11 cellular contexts compared by ENCODE assay signal in the genomic region with DNA sequence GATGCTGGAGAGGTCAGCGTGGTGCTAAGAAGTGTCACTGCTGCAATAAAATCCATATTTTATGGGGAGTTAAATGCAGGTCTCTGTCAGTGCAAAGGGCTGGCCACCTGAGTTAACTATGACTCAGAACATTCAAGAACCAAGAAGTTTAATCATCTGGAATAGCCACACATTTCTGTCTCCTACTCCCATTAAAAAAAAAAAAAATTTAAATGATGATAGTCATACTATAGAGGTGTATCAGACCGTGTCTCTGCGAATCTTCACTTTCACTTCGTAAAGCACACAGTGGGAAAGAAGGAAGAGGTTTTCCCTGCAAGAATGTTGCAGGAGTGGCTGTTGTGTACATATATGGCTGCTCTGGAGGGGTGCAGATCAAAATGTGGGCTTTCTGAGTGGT. TPM values are rescaled to one million over a fixed set of nuclear protein-coding genes. Genes with fewer than 3 reads are reported as not detected.
DNase-seq lines count a peak whose midpoint lies in the region; ATAC-seq and TF ChIP-seq lines count a peak whose summit lies in the region.
"Had no signal": no experiment of that assay in that cellular context is flagged by ENCODE, and none has a peak within 500 bp of the region (broad histone marks: within the 10 kb centered on the region; RNA-seq: fewer than 3 reads in every experiment).

No MANE protein-coding gene starts in this region.

- H3K27ac ChIP-seq in PC-3 (ENCODE audit: low read length): no peak overlapping the region
- H3K27ac ChIP-seq in fibroblast of lung (ENCODE audit: insufficient read depth, low read length): no peak overlapping the region
- H3K27ac ChIP-seq: WERI-Rb-1 had no signal

- no peak overlapping the region for H3K9ac ChIP-seq in PC-3 (ENCODE audit: low read length)
- H3K9ac ChIP-seq in fibroblast of lung (ENCODE audit: insufficient read depth, low read length): no peak overlapping the region

- DNase-seq in AG04449 (ENCODE audit: low read depth, low spot score) (no peak), PC-3 (peak; percentile 56), fibroblast of lung (ENCODE audit: low read depth in 2 of 2) (peak in 1 of 2 donors; percentile 55), omental fat pad (ENCODE audit: low spot score) (no peak)
- DNase-seq in activated CD4-positive, alpha-beta T cell treated with anti-CD3 and anti-CD28 coated beads for 48 hours: no peak
- DNase-seq: CD8-positive, alpha-beta memory T cell; left cardiac atrium had no signal

- no peaks in the 10 kb centered on the region for H4K20me1 ChIP-seq in PC-3 (ENCODE audit: low read length)
- no peaks in the 10 kb centered on the region for H4K20me1 ChIP-seq in fibroblast of lung (ENCODE audit: control insufficient read depth, extremely low read depth, insufficient read depth, low read length)

- H3K9me3 ChIP-seq in PC-3 (ENCODE audit: low read length) (no peaks in the 10 kb centered on the region), fibroblast of lung (ENCODE audit: control insufficient read depth, insufficient read depth, low read depth, low read length) (no peaks in the 10 kb centered on the region)

- H3K4me3 ChIP-seq in AG04449 (ENCODE audit: low read depth, low read length) (peak overlapping the region; percentile 61), PC-3 (ENCODE audit: low read length) (peak overlapping the region; percentile 72), fibroblast of lung (replicated peaks in 1 of 4; ENCODE audit: control extremely low read depth in 1 of 4, insufficient read depth in 1 of 4, low read depth in 3 of 4, low read length in 4 of 4) (peak overlapping the region; percentile 59 to 79 (median 68))

- no peaks in the 10 kb centered on the region for H3K9me2 ChIP-seq in PC-3 (replicated peaks; ENCODE audit: low read length)

- no peaks in the 10 kb centered on the region for H3K79me2 ChIP-seq in PC-3 (ENCODE audit: low read length)
- peaks cover 4% of the 10 kb centered on the region for H3K79me2 ChIP-seq in fibroblast of lung (ENCODE audit: control insufficient read depth, insufficient read depth, low read length)

- TF ChIP-seq CTCF in AG04449 (IDR thresholded peaks at IDR 0.05; ENCODE audit: insufficient read depth, low read length, missing control alignments) (no peak), PC-3 (conservative IDR thresholded peaks at IDR 0.05; ENCODE audit: low read depth, low read length) (no peak), fibroblast of lung (conservative IDR thresholded peaks at IDR 0.05 in 1 of 2, IDR thresholded peaks at IDR 0.05 in 1 of 2; ENCODE audit: low read depth in 1 of 2, low read length in 2 of 2) (no peak), omental fat pad (IDR thresholded peaks at IDR 0.05) (no peak)

- POLR2A ChIA-PET in AG04449 (lab: Yijun Ruan, JAX) (no interaction called here), PC-3 (lab: Charles Lee; ENCODE audit: unreplicated experiment) (no interaction called here)

- H3K36me3 ChIP-seq in PC-3 (ENCODE audit: low read depth, low read length): no peaks in the 10 kb centered on the region
- no peaks in the 10 kb centered on the region for H3K36me3 ChIP-seq in fibroblast of lung (ENCODE audit: control insufficient read depth, insufficient read depth, low read length)
- H3K36me3 ChIP-seq: WERI-Rb-1 had no signal

- H3K27me3 ChIP-seq in PC-3 (ENCODE audit: low read length): peaks cover 51% of the 10 kb centered on the region
- no peaks in the 10 kb centered on the region for H3K27me3 ChIP-seq in fibroblast of lung (ENCODE audit: control insufficient read depth, insufficient read depth, low read length)

- H2AFZ ChIP-seq in PC-3 (ENCODE audit: low read length) (peak overlapping the region; percentile 86), fibroblast of lung (ENCODE audit: low read length) (no peak overlapping the region)

- BruUV-seq in PC-3 (replicated peaks; lab: Mats Ljungman, UMichigan): no TSS peak

- peak overlapping the region; percentile 94 for H3K4me2 ChIP-seq in PC-3 (ENCODE audit: low read length)
- H3K4me2 ChIP-seq in fibroblast of lung (ENCODE audit: extremely low read depth, insufficient read depth, low read length): peak overlapping the region; percentile 79

- intact Hi-C loops in PC-3 (cut with micrococcal nuclease): loop anchor here (10.0 kb wide), 2 partner anchors 140 to 280 kb away; no protein-coding TSS in a partner anchor

- ATAC-seq in PC-3 (peak; percentile 73), omental fat pad (ENCODE audit: low FRiP score) (peak; percentile 39), GM21447 (IDR thresholded peaks at IDR 0.05; ENCODE audit: unreplicated experiment) (no peak), HG02642 (IDR thresholded peaks at IDR 0.05; ENCODE audit: poor library complexity, unreplicated experiment) (no peak), HG02970 (IDR thresholded peaks at IDR 0.05; ENCODE audit: low FRiP score, unreplicated experiment) (no peak)

- CTCF ChIA-PET in AG04449 (lab: Yijun Ruan, JAX): interaction anchor here (1.2 to 5.4 kb wide), 2 partner anchors 10 to 37 kb away, joined by 4 to 21 read pairs; no protein-coding TSS in a partner anchor
- CTCF ChIA-PET in PC-3 (lab: Charles Lee): no interaction called here

- H3K4me1 ChIP-seq in PC-3 (ENCODE audit: insufficient read depth, low read length) (peaks cover 15% of the 10 kb centered on the region), fibroblast of lung (ENCODE audit: control insufficient read depth, extremely low read depth, insufficient read depth, low read length) (no peaks in the 10 kb centered on the region)

- H3F3A ChIP-seq in PC-3 (ENCODE audit: low read length, unreplicated experiment): no peaks in the 10 kb centered on the region

RNA-seq across cellular contexts. Expression of a gene that starts 1.4 kb away (rescaled TPM):
- 1.8 and 1.9 TPM in 2 replicates for total RNA-seq in PC-3 (2014; rRNA removed)
- total RNA-seq in fibroblast of lung: 9.8 and 10.4 TPM in 2 replicates
- 18.8 and 45.4 TPM in 2 replicates for polyA plus RNA-seq in fibroblast of lung
- 11.2 and 24.6 TPM in 2 replicates for polyA plus RNA-seq in fibroblast of lung (2012)
- 13.1 and 84.2 TPM in 2 replicates for polyA minus RNA-seq in fibroblast of lung (ENCODE audit: low replicate concordance)
- total RNA-seq in omental fat pad: 10 to 100 TPM in 2 of 4 donors, 1 to 10 TPM in 2; 7.0 to 34.7 (median 18.0) TPM
- total RNA-seq: CD8-positive, alpha-beta memory T cell had no signal
- polyA plus RNA-seq: CD8-positive, alpha-beta memory T cell had no signal

Comparison
In these comparisons a context has a peak if more than half of its experiments do, and no peak if none do; other contexts are left out.
1. ATAC-seq: peak in PC-3 (single experiment) and omental fat pad (single experiment); none in GM21447 (single experiment), HG02642 (single experiment) and HG02970 (single experiment).
2. Peak in every context shown above with its lines, with median percentiles within 50 percentile points of each other: H3K4me3 ChIP-seq.